Comparison of ENCODE assay signal across 1 cellular context in genomic region chr12:4505381-4505986, GRCh38.
TF ChIP-seq lines count a peak whose summit lies in the region.

No MANE protein-coding gene starts in this region.

TF ChIP-seq in HepG2, 621 proteins besides CTCF, POLR2A, EP300 and RAD21:
- no peak for TF ChIP-seq YEATS2 (CRISPR knock-in tag; IDR thresholded peaks at IDR 0.05; ENCODE audit: borderline replicate concordance)
- TF ChIP-seq ATF7 (IDR thresholded peaks at IDR 0.05) = peak; percentile 61
- no peak for TF ChIP-seq ATF7 (CRISPR knock-in tag; IDR thresholded peaks at IDR 0.05)
- TF ChIP-seq ZNF597 (CRISPR knock-in tag; IDR thresholded peaks at IDR 0.05) = no peak
- no peak for TF ChIP-seq ZNF3 (CRISPR knock-in tag; IDR thresholded peaks at IDR 0.05)
